In genomic region chr20:21702553-21703467, GRCh38 we compare ENCODE assay signal across 10 cellular contexts. TPM values are rescaled to one million over a fixed set of nuclear protein-coding genes. Genes with fewer than 3 reads are reported as not detected.
DNase-seq lines count a peak whose midpoint lies in the region; ATAC-seq, FAIRE-seq and TF ChIP-seq lines count a peak whose summit lies in the region.
"Had no signal": no experiment of that assay in that cellular context is flagged by ENCODE, and none has a peak within 500 bp of the region (broad histone marks: within the 10 kb centered on the region; RNA-seq: fewer than 3 reads in every experiment).

No MANE protein-coding gene starts in this region.

- H3K9me3 Mint-ChIP-seq in nephron, result no peaks in the 10 kb centered on the region
- H3K9me3 Mint-ChIP-seq: dendritic cell treated with granulocyte-macrophage colony-stimulating factor and Interleukin-4, amounts not matched to agents 40 ng/mL and 50 ng/mL, for 4 days had no signal

- POLR2A ChIA-PET in endothelial cell of umbilical vein (lab: Charles Lee), result no interaction called here

- H3K4me3 ChIP-seq in right atrium auricular region, result peak overlapping the region in 1 of 2 donors; percentile 26
- peak overlapping the region; percentile 35 for H3K4me3 ChIP-seq in NT2/D1 (ENCODE audit: insufficient read length, low read depth)
- H3K4me3 ChIP-seq in endothelial cell of umbilical vein (replicated peaks in 1 of 3; ENCODE audit: insufficient read depth in 1 of 3, low read depth in 1 of 3, low read length in 3 of 3), result no peak overlapping the region
- H3K4me3 ChIP-seq in aorta (ENCODE audit: low read length in 2 of 2), result no peak overlapping the region

- H3K27me3 Mint-ChIP-seq in nephron (ENCODE audit: low read depth), result peaks cover 98% of the 10 kb centered on the region

- peaks cover 29% of the 10 kb centered on the region for H3K4me1 Mint-ChIP-seq in nephron

- BruUV-seq in endothelial cell of umbilical vein (replicated peaks; lab: Mats Ljungman, UMichigan), result no TSS peak

- CTCF ChIA-PET in endothelial cell of umbilical vein (lab: Charles Lee), result interaction anchor here (2.2 to 7.3 kb wide), 2 partner anchors 10 to 15 kb away, joined by 10 to 71 read pairs; no protein-coding TSS in a partner anchor

- H3K9me3 ChIP-seq in right atrium auricular region (no peaks in the 10 kb centered on the region), NT2/D1 (ENCODE audit: insufficient read depth, low read length) (no peaks in the 10 kb centered on the region; the same call in 1 of the 2 replicates), endothelial cell of umbilical vein (replicated peaks; ENCODE audit: control insufficient read depth, insufficient read depth, low read length) (no peaks in the 10 kb centered on the region), aorta (ENCODE audit: control insufficient read depth, low read length) (no peaks in the 10 kb centered on the region)

- no peak overlapping the region for H3K4me2 ChIP-seq in endothelial cell of umbilical vein (ENCODE audit: insufficient read depth, low read length)

- no peaks in the 10 kb centered on the region for H3K9me1 ChIP-seq in endothelial cell of umbilical vein (replicated peaks; ENCODE audit: control insufficient read depth, extremely low read depth, insufficient read depth, low read length)

- no peaks in the 10 kb centered on the region for H3K36me3 Mint-ChIP-seq in nephron (ENCODE audit: low read depth)

- no peak overlapping the region for H3K27ac ChIP-seq in right atrium auricular region
- no peak overlapping the region for H3K27ac ChIP-seq in endothelial cell of umbilical vein (ENCODE audit: insufficient read depth, low read depth, low read length)
- H3K27ac ChIP-seq in aorta (ENCODE audit: low read depth in 1 of 2, low read length in 2 of 2), result no peak overlapping the region

- FAIRE-seq in endothelial cell of umbilical vein (lab: Jason Lieb, UNC), result peak; percentile 31
- FAIRE-seq: GM18507 had no signal

- H2AFZ ChIP-seq in endothelial cell of umbilical vein (ENCODE audit: low read depth, low read length), result no peak overlapping the region

- H3K36me3 ChIP-seq in right atrium auricular region (no peaks in the 10 kb centered on the region), NT2/D1 (ENCODE audit: insufficient read depth, insufficient read length, low read length) (no peaks in the 10 kb centered on the region), endothelial cell of umbilical vein (ENCODE audit: control insufficient read depth in 2 of 2, extremely low read depth in 1 of 2, insufficient read depth in 2 of 2, low read length in 2 of 2) (no peaks in the 10 kb centered on the region), aorta (ENCODE audit: control insufficient read depth in 1 of 2, insufficient read depth in 2 of 2, low read length in 1 of 2) (no peaks in the 10 kb centered on the region)

- H3K9ac ChIP-seq in NT2/D1 (ENCODE audit: insufficient read length, low read depth) (peak overlapping the region; percentile 50), endothelial cell of umbilical vein (replicated peaks; ENCODE audit: extremely low read depth, insufficient read depth, low read length) (no peak overlapping the region)

- intact Hi-C loops in Right ventricle myocardium inferior (cut with DNase I), result no loop called here
- intact Hi-C loops in endothelial cell of umbilical vein (cut with micrococcal nuclease), result loop anchor here (1.0 kb wide), 1 partner anchor 609 kb away; no protein-coding TSS in a partner anchor
- intact Hi-C loops in aorta (cut with DNase I), result no loop called here

- no peaks in the 10 kb centered on the region for H3K79me2 ChIP-seq in endothelial cell of umbilical vein (ENCODE audit: control insufficient read depth, insufficient read depth, low read length)

- no peak for TF ChIP-seq POLR2A in endothelial cell of umbilical vein (IDR thresholded peaks at IDR 0.05; ENCODE audit: low read depth, low read length)

- 4 to 6% methylated on average over 53 to 54 of the region's 54 CpGs for WGBS in aorta, 2 donors

- H3K4me1 ChIP-seq in right atrium auricular region, result peaks cover 0 to 39% of the 10 kb centered on the region in 2 donors
- H3K4me1 ChIP-seq in NT2/D1 (ENCODE audit: insufficient read depth, insufficient read length), result peaks cover 11% of the 10 kb centered on the region
- H3K4me1 ChIP-seq in endothelial cell of umbilical vein (ENCODE audit: control insufficient read depth, extremely low read depth, insufficient read depth, low read length), result no peaks in the 10 kb centered on the region
- H3K4me1 ChIP-seq in aorta (ENCODE audit: control insufficient read depth in 1 of 2, insufficient read depth in 2 of 2, low read length in 2 of 2), result no peaks in the 10 kb centered on the region

- H4K20me1 ChIP-seq in endothelial cell of umbilical vein (replicated peaks; ENCODE audit: control insufficient read depth, extremely low read depth, insufficient read depth, low read length), result no peaks in the 10 kb centered on the region

- peak overlapping the region; percentile 65 to 76 (median 69) for H3K4me3 Mint-ChIP-seq in nephron
- H3K4me3 Mint-ChIP-seq: dendritic cell treated with granulocyte-macrophage colony-stimulating factor and Interleukin-4, amounts not matched to agents 40 ng/mL and 50 ng/mL, for 4 days had no signal

- H3K27ac Mint-ChIP-seq in nephron, result peak overlapping the region in 1 of 3 experiments; percentile 3
- H3K27ac Mint-ChIP-seq: dendritic cell treated with granulocyte-macrophage colony-stimulating factor and Interleukin-4, amounts not matched to agents 40 ng/mL and 50 ng/mL, for 4 days had no signal

- ATAC-seq in Right ventricle myocardium inferior, result peak; percentile 56
- peak; percentile 36 for ATAC-seq in aorta (ENCODE audit: low FRiP score)

- DNase-seq in Right ventricle myocardium inferior (ENCODE audit: missing footprints) (no peak), right atrium auricular region (ENCODE audit: low spot score) (no peak), NT2/D1 (ENCODE audit: low read depth, low spot score) (peak; percentile 50), endothelial cell of umbilical vein (ENCODE audit: low read depth, low spot score) (peak; percentile 41), aorta (peak in 1 of 2 donors; percentile 84), activated gamma-delta T cell (lab: John Stamatoyannopoulos, UW) (no peak), T1000 (lab: John Stamatoyannopoulos, UW) (no peak)

- dilution Hi-C loops in endothelial cell of umbilical vein (cut with MboI; ENCODE audit: extremely low pct_ligation_motif_present, low sequenced_read_pairs), result no loop called here

- peaks cover 8 to 54% of the 10 kb centered on the region in 2 donors for H3K27me3 ChIP-seq in right atrium auricular region
- H3K27me3 ChIP-seq in NT2/D1 (ENCODE audit: insufficient read depth, insufficient read length), result peaks cover 96% of the 10 kb centered on the region
- H3K27me3 ChIP-seq in endothelial cell of umbilical vein (ENCODE audit: control insufficient read depth in 2 of 2, insufficient read depth in 2 of 2, low read length in 2 of 2), result peaks cover 73 to 82% of the 10 kb centered on the region in 2 experiments
- H3K27me3 ChIP-seq in aorta (ENCODE audit: control insufficient read depth in 1 of 2, insufficient read depth in 2 of 2, low read length in 1 of 2), result peaks cover 0 to 2% of the 10 kb centered on the region in 2 donors

- TF ChIP-seq CTCF in right atrium auricular region (IDR thresholded peaks at IDR 0.05) (peak in 1 of 2 donors; percentile 62), endothelial cell of umbilical vein (IDR thresholded peaks at IDR 0.05; ENCODE audit: extremely low read depth in 1 of 2, insufficient read depth in 1 of 2, low read depth in 1 of 2, low read length in 2 of 2) (peak; percentile 46 to 69), nephron (IDR thresholded peaks at IDR 0.05; ENCODE audit: unreplicated experiment in 3 of 3) (peak; percentile 76 to 84 (median 79))

TF ChIP-seq in endothelial cell of umbilical vein, 7 proteins besides CTCF, POLR2A, EP300 and RAD21:
- TF ChIP-seq MYC (IDR thresholded peaks at IDR 0.05; ENCODE audit: low read depth, low read length) (no peak), EZH2 (IDR thresholded peaks at IDR 0.05; ENCODE audit: borderline replicate concordance, low read depth, low read length, severe bottlenecking) (peak; percentile 58)

RNA-seq across cellular contexts. Expression of gene PAX1, which starts 2.7 kb away (rescaled TPM):
- total RNA-seq in Right ventricle myocardium inferior, result not detected
- not detected for total RNA-seq in right atrium auricular region
- not detected in 2 replicates for total RNA-seq in endothelial cell of umbilical vein
- not detected in 2 replicates for polyA plus RNA-seq in endothelial cell of umbilical vein
- polyA plus RNA-seq in endothelial cell of umbilical vein (2011; cell fraction: cytosol; rRNA removed), result not detected in 2 replicates
- not detected in 2 replicates for polyA plus RNA-seq in endothelial cell of umbilical vein (2011; cell fraction: nucleus; rRNA removed)
- not detected in 2 replicates for polyA plus RNA-seq in endothelial cell of umbilical vein (2012)
- not detected in 2 replicates for polyA minus RNA-seq in endothelial cell of umbilical vein
- not detected for polyA minus RNA-seq in endothelial cell of umbilical vein (2011; cell fraction: cytosol; rRNA and poly(A)+ RNA removed)
- polyA minus RNA-seq in endothelial cell of umbilical vein (2011; cell fraction: nucleus; rRNA and poly(A)+ RNA removed), result not detected in 2 replicates
- not detected for total RNA-seq in aorta
- not detected for polyA plus RNA-seq in aorta

Comparison
In these comparisons a context has a peak if more than half of its experiments do, and no peak if none do; other contexts are left out.
1. DNase-seq: peak in NT2/D1 (single experiment) and endothelial cell of umbilical vein (single experiment); none in Right ventricle myocardium inferior (single experiment), right atrium auricular region (single experiment), activated gamma-delta T cell (single experiment) and T1000 (single experiment).